Comparison of ENCODE assay signal across 8 cellular contexts in the genomic region with DNA sequence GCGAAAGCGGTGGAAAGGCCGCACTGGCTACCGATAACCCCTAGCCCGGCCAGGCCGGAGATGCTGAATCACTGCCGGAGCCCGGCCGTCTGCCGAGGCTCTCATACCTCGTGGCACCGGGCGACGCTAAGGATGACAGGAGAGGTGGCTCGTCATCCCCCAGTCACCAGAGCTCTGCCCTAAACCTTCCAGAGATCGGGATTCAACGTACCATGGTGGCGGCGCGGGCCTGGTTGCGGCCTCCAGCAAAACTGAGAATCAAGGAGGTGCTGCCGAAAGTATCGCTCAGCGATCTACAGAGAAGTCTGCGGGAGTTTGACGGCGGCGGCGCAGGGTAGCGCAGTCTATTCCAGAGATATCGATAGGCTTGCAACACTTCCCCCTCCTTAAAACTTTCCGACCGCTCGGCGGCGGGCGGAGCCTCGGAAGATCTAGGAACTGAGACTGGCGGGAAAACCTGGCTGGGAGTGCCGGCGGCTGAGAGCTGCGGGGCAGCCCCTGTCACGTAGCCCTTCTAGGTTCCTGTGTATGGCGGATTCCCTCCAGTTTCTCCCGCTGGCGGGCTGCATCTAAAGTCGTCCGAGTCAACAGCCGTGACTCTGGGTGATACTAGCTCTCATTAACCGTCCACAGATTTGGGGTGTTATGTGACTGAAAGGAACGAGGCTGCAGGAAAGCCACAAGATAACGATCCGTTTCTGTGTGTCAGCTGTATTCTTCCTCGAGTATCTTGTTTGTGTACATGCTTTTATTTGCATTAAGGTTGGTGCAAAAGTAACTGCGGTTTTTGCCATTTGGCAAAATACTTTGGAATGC. TPM values are rescaled to one million over a fixed set of nuclear protein-coding genes. Genes with fewer than 3 reads are reported as not detected.
DNase-seq lines count a peak whose midpoint lies in the region; ATAC-seq, FAIRE-seq and TF ChIP-seq lines count a peak whose summit lies in the region.

A gene (minus strand): TSS at position 301 of the 816 bp plus-strand sequence. CDS start 87 bp downstream, at position 214.

- no peaks in the 10 kb centered on the region for H4K20me1 ChIP-seq in keratinocyte (ENCODE audit: control insufficient read depth, extremely low read depth, insufficient read depth, low read length)

- ATAC-seq in GM19035 (IDR thresholded peaks at IDR 0.05; ENCODE audit: unreplicated experiment), result peak; percentile 90
- ATAC-seq in HG03354 (IDR thresholded peaks at IDR 0.05; ENCODE audit: poor library complexity, severe bottlenecking, unreplicated experiment), result peak; percentile 95
- peak; percentile 84 to 89 for ATAC-seq in activated CD4-positive, CD25-positive, alpha-beta regulatory T cell treated with anti-CD3 and anti-CD28 coated beads, Interleukin-2, amount 50 U/mL, for 24 hours

- peak within 1 kb of the TSS; percentile 93 for H3K4me2 ChIP-seq in keratinocyte (ENCODE audit: control insufficient read depth, extremely low read depth, insufficient read depth, low read depth, low read length)

- H3K36me3 ChIP-seq in keratinocyte (ENCODE audit: control insufficient read depth in 2 of 2, extremely low read depth in 1 of 2, insufficient read depth in 2 of 2, low read length in 2 of 2), result no peaks in the 10 kb centered on the region

- peak within 1 kb of the TSS; percentile 84 for H2AFZ ChIP-seq in keratinocyte (ENCODE audit: control insufficient read depth, low read length)

- peak; percentile 26 for FAIRE-seq in keratinocyte (lab: Jason Lieb, UNC)

- peak within 1 kb of the TSS; percentile 90 for H3K4me3 ChIP-seq in AG10803 (ENCODE audit: low read length)
- H3K4me3 ChIP-seq in keratinocyte (ENCODE audit: control insufficient read depth in 2 of 3, extremely low read depth in 1 of 3, insufficient read depth in 2 of 3, low read depth in 1 of 3, low read length in 3 of 3), result peak within 1 kb of the TSS; percentile 68 to 89 (median 77)

- H3K79me2 ChIP-seq in keratinocyte (ENCODE audit: control insufficient read depth, insufficient read depth, low read length), result peaks cover 29% of the 10 kb centered on the region

- no peaks in the 10 kb centered on the region for H3K9me3 ChIP-seq in keratinocyte (ENCODE audit: control insufficient read depth, low read depth, low read length)

- peak within 1 kb of the TSS; percentile 98 for H3K9ac ChIP-seq in keratinocyte (ENCODE audit: control insufficient read depth, extremely low read depth, insufficient read depth, low read length)

- H3K9me1 ChIP-seq in keratinocyte (ENCODE audit: control insufficient read depth, extremely low read depth, insufficient read depth, low read length), result no peaks in the 10 kb centered on the region

- H3K4me1 ChIP-seq in keratinocyte (ENCODE audit: control insufficient read depth, extremely low read depth, insufficient read depth, low read length), result peaks cover 7% of the 10 kb centered on the region

- no peaks in the 10 kb centered on the region for H3K27me3 ChIP-seq in keratinocyte (ENCODE audit: control insufficient read depth, extremely low read depth, insufficient read depth, low read length)

- DNase-seq in AG10803 (ENCODE audit: low read depth) (peak; percentile 95), NCI-H446 treated with DMSO at 0.1 percent for 48 hours (lab: John Stamatoyannopoulos, UW) (peak; percentile 97), cerebellar cortex (ENCODE audit: low spot score) (peak; percentile 97), keratinocyte (ENCODE audit: low read depth, low spot score) (peak; percentile 66)
- peak; percentile 78 to 81 for DNase-seq in stimulated activated CD4-positive, alpha-beta T cell treated with anti-CD3 and anti-CD28 coated beads, Interleukin-15, amount 100 ng/mL, for 1 hour (ENCODE audit: low read depth in 1 of 2, low spot score in 1 of 2)

- peak; percentile 5; the same call in 1 of the 2 replicates for TF ChIP-seq CTCF in AG10803 (conservative IDR thresholded peaks at IDR 0.05; ENCODE audit: low read length)
- TF ChIP-seq CTCF in keratinocyte (optimal IDR thresholded peaks at IDR 0.05 in 1 of 3, IDR thresholded peaks at IDR 0.05 in 1 of 3, conservative IDR thresholded peaks at IDR 0.05 in 1 of 3; ENCODE audit: extremely low read depth in 1 of 3, insufficient read depth in 2 of 3, low read length in 3 of 3), result no peak

- dilution Hi-C loops in keratinocyte (cut with MboI; ENCODE audit: extremely low pct_ligation_motif_present, low sequenced_read_pairs), result no loop called here

- H3K27ac ChIP-seq in keratinocyte (ENCODE audit: control insufficient read depth, insufficient read depth, low read length), result peak within 1 kb of the TSS; percentile 97

RNA-seq across cellular contexts. Expression of the gene that starts here (rescaled TPM):
- polyA plus RNA-seq in keratinocyte, result 159 to 293 TPM (median 175 TPM) in 3 replicates
- polyA plus RNA-seq in keratinocyte (2011; ENCODE audit: low read depth), result 40.2 TPM
- 145 and 251 TPM in 2 replicates for polyA plus RNA-seq in keratinocyte (2011; cell fraction: cytosol; rRNA removed)
- polyA plus RNA-seq in keratinocyte (2011; cell fraction: nucleus; rRNA removed), result 214 and 295 TPM in 2 replicates
- 130 and 175 TPM in 2 replicates for polyA plus RNA-seq in keratinocyte (2012; ENCODE audit: low replicate concordance)
- 44.0 to 140 TPM (median 88.9 TPM) in 3 replicates for polyA minus RNA-seq in keratinocyte
- 76.5 TPM for polyA minus RNA-seq in keratinocyte (2011; cell fraction: cytosol; rRNA and poly(A)+ RNA removed)
- 39.8 and 49.3 TPM in 2 replicates for polyA minus RNA-seq in keratinocyte (2011; cell fraction: nucleus; rRNA and poly(A)+ RNA removed)

Comparison
In these comparisons a context has a peak if more than half of its experiments do, and no peak if none do; other contexts are left out.
1. Peak in every context shown above with its lines: DNase-seq, ATAC-seq, H3K4me3 ChIP-seq and H3K27ac ChIP-seq.